ENCODE assay signal across 30 cellular contexts in genomic region chr3:10723991-10724390, GRCh38.
"Had no signal": no experiment of that assay in that cellular context is flagged by ENCODE, and none has a peak within 500 bp of the region (broad histone marks: within the 10 kb centered on the region; RNA-seq: fewer than 3 reads in every experiment).

No MANE protein-coding gene starts in this region.

- H3K9me3 Mint-ChIP-seq: mesothelial cell of epicardium; natural killer cell treated with Interleukin-12 subunit alpha and Interleukin-12 subunit beta and Interleukin-15 and Interleukin-18, amount 100 ng/mL, for 72 hours; neural crest cell had no signal

- H3K79me2 ChIP-seq: hepatocyte had no signal

- H3K27ac ChIP-seq: epithelial cell of prostate, gastrocnemius medialis, heart left ventricle, hepatocyte, left ventricle myocardium inferior, lower lobe of right lung, prostate gland, right atrium auricular region, suprapubic skin, transverse colon, upper lobe of right lung, uterus had no signal

- H3K36me3 Mint-ChIP-seq: mesothelial cell of epicardium; natural killer cell treated with Interleukin-12 subunit alpha and Interleukin-12 subunit beta and Interleukin-15 and Interleukin-18, amount 100 ng/mL, for 72 hours had no signal

- H3K4me3 Mint-ChIP-seq: mesothelial cell of epicardium; naive B cell; natural killer cell treated with Interleukin-12 subunit alpha and Interleukin-12 subunit beta and Interleukin-15 and Interleukin-18, amount 100 ng/mL, for 72 hours; neural crest cell; stimulated activated naive CD8-positive, alpha-beta T cell treated with anti-CD3 and anti-CD28 coated beads, Interleukin-15, amount 100 ng/mL, for 72 hours had no signal

- H3K4me1 ChIP-seq: gastrocnemius medialis, heart left ventricle, left ventricle myocardium inferior, lower lobe of right lung, prostate gland, right atrium auricular region, suprapubic skin, transverse colon, upper lobe of right lung, uterus had no signal

- H3K27ac Mint-ChIP-seq: mesothelial cell of epicardium; natural killer cell treated with Interleukin-12 subunit alpha and Interleukin-12 subunit beta and Interleukin-15 and Interleukin-18, amount 100 ng/mL, for 72 hours; stimulated activated naive CD8-positive, alpha-beta T cell treated with anti-CD3 and anti-CD28 coated beads, Interleukin-15, amount 100 ng/mL, for 72 hours had no signal

- H3K27me3 ChIP-seq: gastrocnemius medialis, hepatocyte, right atrium auricular region, uterus had no signal

- H3K36me3 ChIP-seq: gastrocnemius medialis, heart left ventricle, left ventricle myocardium inferior, lower lobe of right lung, prostate gland, right atrium auricular region, suprapubic skin, transverse colon, upper lobe of right lung, uterus had no signal

- H3K4me3 ChIP-seq: gastrocnemius medialis, heart left ventricle, hepatocyte, left ventricle myocardium inferior, lower lobe of right lung, mucosa of descending colon, prostate gland, right atrium auricular region, smooth muscle cell, suprapubic skin, transverse colon, upper lobe of right lung, uterus had no signal

- H3K9me3 ChIP-seq: gastrocnemius medialis, heart left ventricle, left ventricle myocardium inferior, lower lobe of right lung, mucosa of descending colon, prostate gland, right atrium auricular region, suprapubic skin, transverse colon, upper lobe of right lung, uterus had no signal

- DNase-seq: cortex of kidney; effector CD4-positive, alpha-beta T cell; foreskin fibroblast; gastrocnemius medialis; heart left ventricle; left cardiac atrium; left ventricle myocardium inferior; lower lobe of right lung; mucosa of descending colon; naive B cell; stimulated activated CD4-positive, alpha-beta T cell treated with anti-CD3 and anti-CD28 coated beads, Interleukin-12 subunit alpha, Interleukin-12 subunit beta, amount 100 ng/mL, for 4 hours; stimulated activated CD4-positive, alpha-beta T cell treated with anti-CD3 and anti-CD28 coated beads, Interleukin-1b, Interleukin-23, amount 100 ng/mL, for 48 hours; stimulated activated CD4-positive, alpha-beta T cell treated with anti-CD3 and anti-CD28 coated beads, Interleukin-4, amount 100 ng/mL, for 1 hour; stimulated activated CD8-positive, alpha-beta memory T cell treated with anti-CD3 and anti-CD28 coated beads, Interleukin-4, amount 100 ng/mL, for 48 hours; stimulated activated naive CD4-positive, alpha-beta T cell; stimulated activated naive CD8-positive, alpha-beta T cell treated with anti-CD3 and anti-CD28 coated beads, Interleukin-15, amount 100 ng/mL, for 72 hours; transverse colon; upper lobe of right lung; uterus had no signal

- H3K4me1 Mint-ChIP-seq: mesothelial cell of epicardium; naive B cell; neural crest cell; stimulated activated naive CD8-positive, alpha-beta T cell treated with anti-CD3 and anti-CD28 coated beads, Interleukin-15, amount 100 ng/mL, for 72 hours had no signal

- ATAC-seq: esophagus mucosa; gastrocnemius medialis; heart left ventricle; left cardiac atrium; lower lobe of right lung; mucosa of descending colon; sciatic nerve; stimulated activated naive CD8-positive, alpha-beta T cell treated with anti-CD3 and anti-CD28 coated beads, Interleukin-15, amount 100 ng/mL, for 72 hours; upper lobe of right lung had no signal

- H2AFZ ChIP-seq: hepatocyte had no signal

- H3K4me2 ChIP-seq: hepatocyte, smooth muscle cell had no signal
